ENCODE assay signal across 28 cellular contexts in the genomic region with DNA sequence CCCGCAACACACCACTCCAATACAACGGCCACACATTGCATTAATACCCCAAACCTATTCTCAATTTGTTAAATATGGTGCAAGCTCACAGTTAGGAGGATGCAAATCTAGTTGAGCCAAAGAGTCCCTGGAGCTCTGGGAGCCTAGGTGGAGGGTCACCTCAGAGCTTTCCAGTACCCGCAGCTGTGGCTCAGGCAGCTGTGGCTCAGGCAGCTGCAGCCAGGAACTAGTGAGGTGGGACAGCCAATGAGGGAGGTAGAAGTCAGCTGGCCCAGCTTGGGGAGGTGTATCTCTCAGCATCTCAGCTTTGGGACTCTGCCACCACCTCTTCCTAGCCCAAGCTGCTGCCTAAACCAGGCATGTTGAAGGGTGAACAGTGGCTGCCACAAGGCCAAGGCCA.
"Had no signal": no experiment of that assay in that cellular context is flagged by ENCODE, and none has a peak within 500 bp of the region (broad histone marks: within the 10 kb centered on the region; RNA-seq: fewer than 3 reads in every experiment).

No MANE protein-coding gene starts in this region.

- H3K4me1 ChIP-seq: colonic mucosa, esophagus muscularis mucosa, esophagus squamous epithelium, foreskin keratinocyte, gastrocnemius medialis, gastroesophageal sphincter, heart left ventricle, heart right ventricle had no signal

- ATAC-seq: effector memory CD8-positive, alpha-beta T cell; esophagus mucosa; foreskin keratinocyte; gastrocnemius medialis; gastroesophageal sphincter; heart left ventricle; heart right ventricle had no signal

- DNase-seq: colonic mucosa; cortex of kidney; dermis blood vessel endothelial cell; dorsolateral prefrontal cortex; effector CD4-positive, alpha-beta T cell; effector CD8-positive, alpha-beta T cell; effector memory CD4-positive, alpha-beta T cell; effector memory CD8-positive, alpha-beta T cell; endodermal cell; erythroblast; esophagus squamous epithelium; foreskin fibroblast; foreskin keratinocyte; foreskin melanocyte; gastrocnemius medialis; glutamatergic neuron; head of caudate nucleus; heart left ventricle; heart right ventricle had no signal

- H3K9me3 ChIP-seq: colonic mucosa, esophagus muscularis mucosa, esophagus squamous epithelium, gastrocnemius medialis, gastroesophageal sphincter, heart left ventricle, heart right ventricle had no signal

- H3K27me3 ChIP-seq: colonic mucosa, esophagus squamous epithelium, foreskin keratinocyte, gastrocnemius medialis, gastroesophageal sphincter, heart left ventricle had no signal

- H3K27ac ChIP-seq: colonic mucosa, coronary artery, dorsolateral prefrontal cortex, epithelial cell of prostate, esophagus muscularis mucosa, esophagus squamous epithelium, foreskin keratinocyte, gastrocnemius medialis, gastroesophageal sphincter, heart left ventricle, heart right ventricle had no signal

- H3K36me3 ChIP-seq: colonic mucosa, esophagus muscularis mucosa, esophagus squamous epithelium, gastrocnemius medialis, gastroesophageal sphincter, heart left ventricle, heart right ventricle had no signal

- FAIRE-seq: colon, endometrium, endothelial cell of umbilical vein, frontal cortex had no signal

- H3K4me3 ChIP-seq: colonic mucosa, coronary artery, dorsolateral prefrontal cortex, esophagus muscularis mucosa, esophagus squamous epithelium, gastrocnemius medialis, gastroesophageal sphincter, heart left ventricle, heart right ventricle had no signal
